Comparison of ENCODE assay signal across 21 cellular contexts in genomic region chr14:89452281-89452680, GRCh38. TPM values are rescaled to one million over a fixed set of nuclear protein-coding genes. Genes with fewer than 3 reads are reported as not detected.
DNase-seq lines count a peak whose midpoint lies in the region; ATAC-seq, FAIRE-seq and TF ChIP-seq lines count a peak whose summit lies in the region.
"Had no signal": no experiment of that assay in that cellular context is flagged by ENCODE, and none has a peak within 500 bp of the region (broad histone marks: within the 10 kb centered on the region; RNA-seq: fewer than 3 reads in every experiment).

No MANE protein-coding gene starts in this region.

- no peak for FAIRE-seq in H1 (lab: Jason Lieb, UNC)
- FAIRE-seq: D721Med, GM12892, H54 had no signal

- H3K4me2 ChIP-seq in BLaER1 treated with 17β-estradiol and CSF1 and Interleukin-3, amounts not matched to agents 10 nM and 100 nM: peak overlapping the region in 8 of 11 experiments; percentile 12 to 69 (median 48); a peak in 15 of 22 replicates
- H3K4me2 ChIP-seq in H1 (ENCODE audit: insufficient read depth in 1 of 2, low read depth in 2 of 2, low read length in 2 of 2) (no peak overlapping the region), osteoblast (ENCODE audit: insufficient read depth, low read length) (no peak overlapping the region)

- no peak overlapping the region for H2BK15ac ChIP-seq in H1 (ENCODE audit: low read length)

- H3K27ac Mint-ChIP-seq in WTC11 (peak overlapping the region; percentile 95), type B pancreatic cell (no peak overlapping the region)

- POLR2A ChIA-PET in WTC11 (lab: Charles Lee) (no interaction called here), H1 (lab: Charles Lee; ENCODE audit: partially characterized antibody) (interaction anchor here (0.7 to 1.1 kb wide), 2 partner anchors 23 to 66 kb away, joined by 3 read pairs; no protein-coding TSS in a partner anchor)

- no peak overlapping the region for H2AFZ ChIP-seq in H1 (ENCODE audit: low read length)
- no peak overlapping the region for H2AFZ ChIP-seq in osteoblast (ENCODE audit: low read length)

- H4K20me1 ChIP-seq in BLaER1 treated with 17β-estradiol and CSF1 and Interleukin-3, amounts not matched to agents 10 nM and 100 nM: no peaks in the 10 kb centered on the region
- H4K20me1 ChIP-seq in H1 (replicated peaks in 1 of 2; ENCODE audit: control insufficient read depth in 1 of 2, insufficient read depth in 2 of 2, low read length in 2 of 2): no peaks in the 10 kb centered on the region
- H4K20me1 ChIP-seq in osteoblast (ENCODE audit: insufficient read depth, low read length): no peaks in the 10 kb centered on the region

- H2AK5ac ChIP-seq in H1 (ENCODE audit: low read depth, low read length): no peak overlapping the region

- peaks cover 69% of the 10 kb centered on the region for H3K4me1 Mint-ChIP-seq in WTC11
- H3K4me1 Mint-ChIP-seq in type B pancreatic cell (ENCODE audit: unreplicated experiment): peaks cover 7% of the 10 kb centered on the region

- H3K27me3 Mint-ChIP-seq in WTC11 (ENCODE audit: low read depth) (no peaks in the 10 kb centered on the region), type B pancreatic cell (no peaks in the 10 kb centered on the region)
- H3K27me3 Mint-ChIP-seq: CD4-positive, alpha-beta memory T cell had no signal

- no peak for TF ChIP-seq POLR2A in H1 (IDR thresholded peaks at IDR 0.05; ENCODE audit: control extremely low read depth in 1 of 2, low read depth in 2 of 2, low read length in 2 of 2)
- no peak for TF ChIP-seq POLR2A in sigmoid colon (IDR thresholded peaks at IDR 0.05)

- peaks cover 0 to 4% (median 0%) of the 10 kb centered on the region in 11 experiments; a peak in 3 of 22 replicates for H3K9me3 ChIP-seq in BLaER1 treated with 17β-estradiol and CSF1 and Interleukin-3, amounts not matched to agents 10 nM and 100 nM (replicated peaks in 1 of 11)
- H3K9me3 ChIP-seq in H1 (ENCODE audit: insufficient read depth in 2 of 2, low read depth in 1 of 2, low read length in 1 of 2): no peaks in the 10 kb centered on the region
- H3K9me3 ChIP-seq in sigmoid colon: no peaks in the 10 kb centered on the region
- no peaks in the 10 kb centered on the region for H3K9me3 ChIP-seq in osteoblast (ENCODE audit: low read depth, low read length)

- H3K4me3 Mint-ChIP-seq in WTC11: no peak overlapping the region
- H3K4me3 Mint-ChIP-seq in type B pancreatic cell: no peak overlapping the region
- H3K4me3 Mint-ChIP-seq: CD4-positive, alpha-beta memory T cell had no signal

- DNase-seq in WTC11 (ENCODE audit: low spot score) (no peak), H1 (ENCODE audit: low read depth in 1 of 2, low spot score in 2 of 2) (no peak), sigmoid colon (peak; percentile 36), osteoblast (ENCODE audit: insufficient read length, low spot score, missing footprints) (no peak), type B pancreatic cell (ENCODE audit: extremely low spot score, unreplicated experiment) (no peak)
- DNase-seq: ACHN; CD4-positive, alpha-beta memory T cell; COR-L47; DMS153; DMS79 treated with DMSO at 0.1 percent for 48 hours; EL; GDM1; IMR-90; KBM-7 had no signal

- H3K4me1 ChIP-seq in BLaER1 treated with 17β-estradiol and CSF1 and Interleukin-3, amounts not matched to agents 10 nM and 100 nM: peaks cover 16 to 79% (median 61%) of the 10 kb centered on the region in 10 experiments
- H3K4me1 ChIP-seq in H1 (replicated peaks in 1 of 4; ENCODE audit: control insufficient read depth in 3 of 4, insufficient read depth in 4 of 4, low read length in 3 of 4): peaks cover 2 to 12% (median 5%) of the 10 kb centered on the region in 4 experiments; a peak in 4 of 7 replicates
- no peaks in the 10 kb centered on the region for H3K4me1 ChIP-seq in sigmoid colon
- no peaks in the 10 kb centered on the region for H3K4me1 ChIP-seq in osteoblast (ENCODE audit: insufficient read depth, low read length)

- no peak overlapping the region for H3K4me3 ChIP-seq in BLaER1 treated with 17β-estradiol and CSF1 and Interleukin-3, amounts not matched to agents 10 nM and 100 nM
- no peak overlapping the region for H3K4me3 ChIP-seq in H1 (ENCODE audit: extremely low read depth in 1 of 4, insufficient read depth in 2 of 4, low read depth in 3 of 4, low read length in 4 of 4)
- H3K4me3 ChIP-seq in sigmoid colon: no peak overlapping the region
- no peak overlapping the region for H3K4me3 ChIP-seq in osteoblast (ENCODE audit: insufficient read depth, low read length)

- H3K79me1 ChIP-seq in H1 (ENCODE audit: low read depth, low read length): peaks cover 3% of the 10 kb centered on the region; the same call in 1 of the 2 replicates

- peaks cover 0 to 10% of the 10 kb centered on the region in 2 experiments; a peak in 2 of 4 replicates for H3K79me2 ChIP-seq in H1 (ENCODE audit: control insufficient read depth in 1 of 2, insufficient read depth in 2 of 2, low read length in 2 of 2)
- no peaks in the 10 kb centered on the region for H3K79me2 ChIP-seq in osteoblast (ENCODE audit: insufficient read depth, low read length)

- H3K23ac ChIP-seq in H1 (ENCODE audit: insufficient read length): no peak overlapping the region

- peak overlapping the region in 1 of 11 experiments; percentile 38; a peak in 2 of 22 replicates for H3K9ac ChIP-seq in BLaER1 treated with 17β-estradiol and CSF1 and Interleukin-3, amounts not matched to agents 10 nM and 100 nM
- H3K9ac ChIP-seq in H1 (replicated peaks in 1 of 4; ENCODE audit: extremely low read depth in 1 of 4, low read depth in 3 of 4, low read length in 3 of 4): no peak overlapping the region

- CTCF ChIA-PET in WTC11 (lab: Charles Lee): interaction anchor here (1.7 kb wide), 1 partner anchor 9 kb away, joined by 5 read pairs; no protein-coding TSS in a partner anchor
- CTCF ChIA-PET in H1 (lab: Charles Lee; ENCODE audit: partially characterized antibody): interaction anchor here (1.0 to 3.8 kb wide), 3 partner anchors 8 to 13 kb away, joined by 3 to 18 read pairs (median 3); no protein-coding TSS in a partner anchor

- H2BK120ac ChIP-seq in H1 (replicated peaks; ENCODE audit: low read depth, low read length): no peak overlapping the region

- TF ChIP-seq CTCF in WTC11 (IDR thresholded peaks at IDR 0.05): no peak
- TF ChIP-seq CTCF in H1 (IDR thresholded peaks at IDR 0.05; ENCODE audit: control extremely low read depth in 1 of 3, insufficient read depth in 1 of 3, low read depth in 1 of 3, low read length in 3 of 3): no peak
- no peak for TF ChIP-seq CTCF in sigmoid colon (IDR thresholded peaks at IDR 0.05)
- TF ChIP-seq CTCF in osteoblast (IDR thresholded peaks at IDR 0.05; ENCODE audit: extremely low read depth, low read depth, low read length): no peak
- no peak for TF ChIP-seq CTCF in type B pancreatic cell (conservative IDR thresholded peaks at IDR 0.05)

- no peak overlapping the region for H3K14ac ChIP-seq in H1 (ENCODE audit: insufficient read length)

- no peak overlapping the region for H4K91ac ChIP-seq in H1 (replicated peaks; ENCODE audit: insufficient read length, low read length)

- H2BK20ac ChIP-seq in H1 (ENCODE audit: low read length): 0 out of 2 replicates have a peak overlapping the region, but pooled peaks have one; percentile 75

- no peak overlapping the region for H3K4ac ChIP-seq in H1 (replicated peaks; ENCODE audit: insufficient read length, low read depth, low read length)

- no peak overlapping the region for H3K18ac ChIP-seq in H1 (ENCODE audit: extremely low read depth, low read length)

- 93% methylated on average over 9 of the region's 9 CpGs; no CpG with 5 or more reads in 1 of the 2 experiments for WGBS in H1 (ENCODE audit: extremely low coverage in 1 of 2, insufficient coverage in 1 of 2, insufficient read length in 1 of 2, insufficient replicate concordance in 2 of 2, low coverage in 1 of 2, low lambda C conversion rate in 2 of 2, missing lambda C conversion rate in 1 of 2), 2 experiments
- WGBS in sigmoid colon, 2 donors: 96% methylated on average over 9 of the region's 9 CpGs

- no peaks in the 10 kb centered on the region; the same call in 1 of the 2 replicates for H3K36me3 Mint-ChIP-seq in WTC11
- no peaks in the 10 kb centered on the region for H3K36me3 Mint-ChIP-seq in type B pancreatic cell

- peaks cover 0 to 13% (median 0%) of the 10 kb centered on the region in 11 experiments; a peak in 6 of 22 replicates for H3K36me3 ChIP-seq in BLaER1 treated with 17β-estradiol and CSF1 and Interleukin-3, amounts not matched to agents 10 nM and 100 nM
- H3K36me3 ChIP-seq in H1 (ENCODE audit: control insufficient read depth in 2 of 4, insufficient read depth in 4 of 4, low read length in 3 of 4) (no peaks in the 10 kb centered on the region), sigmoid colon (no peaks in the 10 kb centered on the region), osteoblast (ENCODE audit: insufficient read depth, low read length) (no peaks in the 10 kb centered on the region)

- intact Hi-C loops in sigmoid colon (cut with DNase I): no loop called here

- TF ChIP-seq EP300 in H1 (IDR thresholded peaks at IDR 0.05; ENCODE audit: borderline replicate concordance in 1 of 2, low read depth in 2 of 2, low read length in 2 of 2) (no peak), sigmoid colon (IDR thresholded peaks at IDR 0.05) (no peak)

- H3K27me3 ChIP-seq in BLaER1 treated with 17β-estradiol and CSF1 and Interleukin-3, amounts not matched to agents 10 nM and 100 nM: no peaks in the 10 kb centered on the region
- H3K27me3 ChIP-seq in H1 (replicated peaks in 1 of 4; ENCODE audit: control insufficient read depth in 3 of 4, extremely low read depth in 1 of 4, insufficient read depth in 3 of 4, low read length in 3 of 4) (no peaks in the 10 kb centered on the region; a peak in 1 of 7 replicates), sigmoid colon (no peaks in the 10 kb centered on the region), osteoblast (ENCODE audit: insufficient read depth, low read length) (no peaks in the 10 kb centered on the region)

- H3K56ac ChIP-seq in H1 (replicated peaks; ENCODE audit: insufficient read length, low read depth, low read length): no peak overlapping the region

- TF ChIP-seq RAD21 in H1 (IDR thresholded peaks at IDR 0.05 in 1 of 2, conservative IDR thresholded peaks at IDR 0.05 in 1 of 2; ENCODE audit: low read depth in 2 of 2, low read length in 2 of 2): no peak

- H3K27ac ChIP-seq in BLaER1 treated with 17β-estradiol and CSF1 and Interleukin-3, amounts not matched to agents 10 nM and 100 nM: peak overlapping the region in 4 of 11 experiments; percentile 7 to 38 (median 22); a peak in 5 of 22 replicates
- H3K27ac ChIP-seq in H1 (ENCODE audit: low read depth, low read length) (peak overlapping the region; percentile 24; the same call in 1 of the 2 replicates), sigmoid colon (no peak overlapping the region), osteoblast (ENCODE audit: low read depth, low read length) (no peak overlapping the region)
- H3K27ac ChIP-seq: C4-2B had no signal

- no peaks in the 10 kb centered on the region for H3K23me2 ChIP-seq in H1 (ENCODE audit: low read depth, low read length)

- no peak overlapping the region for H4K8ac ChIP-seq in H1 (ENCODE audit: extremely low read depth, insufficient read depth, low read length)

- no peak overlapping the region for H4K5ac ChIP-seq in H1 (ENCODE audit: insufficient read length, low read depth, low read length)

- ATAC-seq in WTC11 (no peak), HG03565 (IDR thresholded peaks at IDR 0.05; ENCODE audit: unreplicated experiment) (no peak)
- ATAC-seq: HCT116 had no signal

- no peak overlapping the region; the same call in 1 of the 2 replicates for H2BK12ac ChIP-seq in H1 (ENCODE audit: low read depth, low read length)

- H2BK5ac ChIP-seq in H1 (ENCODE audit: low read depth, low read length): peak overlapping the region; percentile 62

- H3K9me3 Mint-ChIP-seq in WTC11: no peaks in the 10 kb centered on the region
- H3K9me3 Mint-ChIP-seq in type B pancreatic cell: no peaks in the 10 kb centered on the region
- H3K9me3 Mint-ChIP-seq: CD4-positive, alpha-beta memory T cell had no signal

RNA-seq across cellular contexts. Expression of gene FOXN3, which starts 35.2 kb away (rescaled TPM):
- total RNA-seq in WTC11 (2021): 143 to 170 TPM (median 147 TPM) in 3 replicates
- 165 and 178 TPM in 2 replicates for total RNA-seq in H1 (2021; fragmentation: NEBNext Ultra II Directional; extraction: Animal tissue kit (Norgen Biotek cat#: 25700))
- 52.6 and 76.3 TPM in 2 replicates for polyA plus RNA-seq in H1 (2011; rRNA removed)
- polyA plus RNA-seq in H1 (2011; cell fraction: cytosol; rRNA removed): 50.2 TPM
- 191 TPM for polyA plus RNA-seq in H1 (2011; cell fraction: nucleus; rRNA removed)
- polyA plus RNA-seq in H1 (2012, experiment 1 of 2): 51.0 to 70.0 TPM (median 65.0 TPM) in 4 replicates
- polyA plus RNA-seq in H1 (2012, experiment 2 of 2): 16.0 TPM
- 81.3 TPM for polyA plus RNA-seq in H1 (2013, experiment 1 of 2)
- 76.7 TPM for polyA plus RNA-seq in H1 (2013, experiment 2 of 2)
- 259 and 262 TPM in 2 replicates for polyA minus RNA-seq in H1 (2011; rRNA and poly(A)+ RNA removed)
- polyA minus RNA-seq in H1 (2011; cell fraction: cytosol; rRNA and poly(A)+ RNA removed): 110 TPM
- 411 TPM for polyA minus RNA-seq in H1 (2011; cell fraction: nucleus; rRNA and poly(A)+ RNA removed)
- total RNA-seq in sigmoid colon: 100 to 1,000 TPM; 104 to 146 (median 113) TPM
- polyA plus RNA-seq in sigmoid colon: 10 to 100 TPM; 24.6 to 33.6 (median 25.7) TPM
- 44.5 and 49.9 TPM in 2 replicates for total RNA-seq in osteoblast
- total RNA-seq in type B pancreatic cell (ENCODE audit: low replicate concordance): 40.4 and 73.5 TPM in 2 replicates

Comparison
In these comparisons a context has a peak if more than half of its experiments do, and no peak if none do; other contexts are left out.
1. H3K4me2 ChIP-seq: peak in BLaER1 treated with 17β-estradiol and CSF1 and Interleukin-3, amounts not matched to agents 10 nM and 100 nM (8 of 11); none in H1 (0 of 2) and osteoblast (single experiment).